8 cellular contexts compared by ENCODE assay signal in genomic region chr19:5369962-5370367, GRCh38. TPM values are rescaled to one million over a fixed set of nuclear protein-coding genes. Genes with fewer than 3 reads are reported as not detected.
A peak's percentile ranks its signal among the peaks of the same experiment; 100 is the strongest.
DNase-seq lines count a peak whose midpoint lies in the region; ATAC-seq and TF ChIP-seq lines count a peak whose summit lies in the region.

No MANE protein-coding gene starts in this region.

- H3K9me3 ChIP-seq in SJSA1 (replicated peaks) (0 out of 2 replicates have a peak, but pooled peaks cover 2% of the 10 kb centered on the region), adrenal gland (replicated peaks in 1 of 3) (no peaks in the 10 kb centered on the region), left lung (no peaks in the 10 kb centered on the region), aorta (ENCODE audit: control insufficient read depth, low read length) (no peaks in the 10 kb centered on the region)

- 26 to 43% (median 30%) methylated on average over 8 of the region's 8 CpGs for WGBS in adrenal gland, 4 donors
- 27 to 28% methylated on average over 8 of the region's 8 CpGs for whole genome bisulfite sequencing in aorta, 2 donors

- peak; percentile 42 to 63 for DNase-seq in activated CD4-positive, alpha-beta T cell treated with anti-CD3 and anti-CD28 coated beads for 24 hours (ENCODE audit: low read depth in 2 of 2)
- DNase-seq in activated CD4-positive, alpha-beta T cell treated with anti-CD3 and anti-CD28 coated beads for 1 hour: no peak
- peak; percentile 24 to 66 for DNase-seq in SJSA1 (ENCODE audit: low read depth in 1 of 2, low spot score in 2 of 2)
- DNase-seq in adrenal gland: peak; percentile 24 to 73 (median 58)
- peak in 1 of 2 donors; percentile 82 for DNase-seq in left lung
- peak; percentile 33 to 52 for DNase-seq in stimulated activated CD8-positive, alpha-beta memory T cell treated with anti-CD3 and anti-CD28 coated beads, Interleukin-7, amount 100 ng/mL, for 48 hours (ENCODE audit: extremely low read depth in 1 of 2, low read depth in 1 of 2)
- DNase-seq in aorta: no peak

- H3K27ac ChIP-seq in SJSA1 (no peak overlapping the region), adrenal gland (no peak overlapping the region), left lung (no peak overlapping the region), aorta (ENCODE audit: low read depth in 1 of 2, low read length in 2 of 2) (no peak overlapping the region)

- H3K27me3 ChIP-seq in SJSA1 (replicated peaks): no peaks in the 10 kb centered on the region
- H3K27me3 ChIP-seq in adrenal gland: no peaks in the 10 kb centered on the region
- H3K27me3 ChIP-seq in left lung: peaks cover 0 to 57% of the 10 kb centered on the region in 2 donors
- H3K27me3 ChIP-seq in aorta (ENCODE audit: control insufficient read depth in 1 of 2, insufficient read depth in 2 of 2, low read length in 1 of 2): no peaks in the 10 kb centered on the region

- H3K4me3 ChIP-seq in SJSA1: no peak overlapping the region
- no peak overlapping the region for H3K4me3 ChIP-seq in adrenal gland
- no peak overlapping the region for H3K4me3 ChIP-seq in left lung
- no peak overlapping the region for H3K4me3 ChIP-seq in aorta (ENCODE audit: low read length in 2 of 2)

- H3K36me3 ChIP-seq in SJSA1 (no peaks in the 10 kb centered on the region), adrenal gland (replicated peaks in 1 of 2) (no peaks in the 10 kb centered on the region), left lung (no peaks in the 10 kb centered on the region), aorta (ENCODE audit: control insufficient read depth in 1 of 2, insufficient read depth in 2 of 2, low read length in 1 of 2) (no peaks in the 10 kb centered on the region)

- TF ChIP-seq POLR2A in adrenal gland (IDR thresholded peaks at IDR 0.05): no peak

- ATAC-seq in left lung (peak; percentile 60), aorta (ENCODE audit: low FRiP score) (no peak), HG02981 (IDR thresholded peaks at IDR 0.05; ENCODE audit: unreplicated experiment) (no peak)

- TF ChIP-seq CTCF in adrenal gland (IDR thresholded peaks at IDR 0.05) (peak; percentile 28 to 53 (median 42)), left lung (IDR thresholded peaks at IDR 0.05) (peak; percentile 33 to 40)

- intact Hi-C loops in adrenal gland (cut with DNase I): loop anchor here (10.0 kb wide), 3 partner anchors 205 to 325 kb away; no protein-coding TSS in a partner anchor
- intact Hi-C loops in left lung (cut with DNase I): no loop called here
- intact Hi-C loops in aorta (cut with DNase I): no loop called here

- H3K4me1 ChIP-seq in SJSA1 (replicated peaks): no peaks in the 10 kb centered on the region
- no peaks in the 10 kb centered on the region for H3K4me1 ChIP-seq in adrenal gland (replicated peaks in 1 of 2)
- no peaks in the 10 kb centered on the region for H3K4me1 ChIP-seq in left lung
- H3K4me1 ChIP-seq in aorta (ENCODE audit: control insufficient read depth in 1 of 2, insufficient read depth in 2 of 2, low read length in 2 of 2): no peaks in the 10 kb centered on the region

RNA-seq across cellular contexts. Expression of gene PTPRS, which starts 29.4 kb away (rescaled TPM):
- 52.5 and 66.6 TPM in 2 replicates for total RNA-seq in SJSA1 (2014; rRNA removed; shearing (Covaris generic))
- total RNA-seq in adrenal gland (100 to 1,000 TPM in 7 of 8 donors, 10 to 100 TPM in 1; 87.8 to 376 (median 216) TPM), left lung (10 to 100 TPM; 61.7 to 67.2 TPM), aorta (100 to 1,000 TPM; 113 to 220 TPM)
- polyA plus RNA-seq in adrenal gland (10 to 100 TPM in 2 of 3 donors, 1 to 10 TPM in 1; 8.8 to 36.7 (median 28.8) TPM), aorta (10 to 100 TPM in 1 of 2 donors, 1 to 10 TPM in 1; 3.4 to 36.7 TPM)

Comparison
In these comparisons a context has a peak if more than half of its experiments do, and no peak if none do; other contexts are left out.
1. DNase-seq: peak in activated CD4-positive, alpha-beta T cell treated with anti-CD3 and anti-CD28 coated beads for 24 hours (2 of 2), SJSA1 (2 of 2), adrenal gland (7 of 7) and stimulated activated CD8-positive, alpha-beta memory T cell treated with anti-CD3 and anti-CD28 coated beads, Interleukin-7, amount 100 ng/mL, for 48 hours (2 of 2); none in activated CD4-positive, alpha-beta T cell treated with anti-CD3 and anti-CD28 coated beads for 1 hour (single experiment) and aorta (0 of 2).
2. intact Hi-C loops: an anchor here in adrenal gland (10.0 kb wide); none called in left lung and aorta.